15 cellular contexts compared by ENCODE assay signal in genomic region chr2:178205853-178206516, GRCh38. TPM values are rescaled to one million over a fixed set of nuclear protein-coding genes. Genes with fewer than 3 reads are reported as not detected.
DNase-seq lines count a peak whose midpoint lies in the region; ATAC-seq, FAIRE-seq and TF ChIP-seq lines count a peak whose summit lies in the region.
"Had no signal": no experiment of that assay in that cellular context is flagged by ENCODE, and none has a peak within 500 bp of the region (broad histone marks: within the 10 kb centered on the region; RNA-seq: fewer than 3 reads in every experiment).

No MANE protein-coding gene starts in this region.

- no peak for ATAC-seq in Right ventricle myocardium inferior
- ATAC-seq in GM18498 (IDR thresholded peaks at IDR 0.05; ENCODE audit: unreplicated experiment): no peak
- no peak for ATAC-seq in GM18867 (IDR thresholded peaks at IDR 0.05; ENCODE audit: unreplicated experiment)

- H2AFZ ChIP-seq in ACC112 (ENCODE audit: low read length, unreplicated experiment) (no peak overlapping the region), keratinocyte (ENCODE audit: control insufficient read depth, low read length) (no peak overlapping the region)

- H3K9ac ChIP-seq in keratinocyte (ENCODE audit: control insufficient read depth, extremely low read depth, insufficient read depth, low read length): no peak overlapping the region

- CTCF ChIA-PET in HEK293 (lab: Yijun Ruan, JAX): interaction anchor here (0.6 to 0.7 kb wide), 2 partner anchors 9 to 68 kb away, joined by 3 to 5 read pairs; no protein-coding TSS in a partner anchor

- no peaks in the 10 kb centered on the region for H3K79me2 ChIP-seq in ACC112 (ENCODE audit: control insufficient read depth, insufficient read depth, low read length, unreplicated experiment)
- H3K79me2 ChIP-seq in keratinocyte (ENCODE audit: control insufficient read depth, insufficient read depth, low read length): peaks cover 10% of the 10 kb centered on the region

- peaks cover 2% of the 10 kb centered on the region for H3K9me1 ChIP-seq in keratinocyte (ENCODE audit: control insufficient read depth, extremely low read depth, insufficient read depth, low read length)

- FAIRE-seq in keratinocyte (lab: Jason Lieb, UNC): peak; percentile 46

- no peaks in the 10 kb centered on the region for H3K9me3 ChIP-seq in HEK293 (ENCODE audit: control insufficient read depth, insufficient read depth, low read depth, low read length)
- H3K9me3 ChIP-seq in keratinocyte (ENCODE audit: control insufficient read depth, low read depth, low read length): no peaks in the 10 kb centered on the region
- H3K9me3 ChIP-seq: Peyer's patch had no signal

- TF ChIP-seq CTCF in HEK293 (tag by site-specific recombination; IDR thresholded peaks at IDR 0.05): no peak
- TF ChIP-seq CTCF in WI38 (IDR thresholded peaks at IDR 0.05; ENCODE audit: low read depth, low read length): no peak
- TF ChIP-seq CTCF in keratinocyte (optimal IDR thresholded peaks at IDR 0.05 in 1 of 3, IDR thresholded peaks at IDR 0.05 in 1 of 3, conservative IDR thresholded peaks at IDR 0.05 in 1 of 3; ENCODE audit: extremely low read depth in 1 of 3, insufficient read depth in 2 of 3, low read length in 3 of 3): no peak

- H3K4me3 ChIP-seq in ACC112 (ENCODE audit: low read depth, low read length) (no peak overlapping the region), HEK293 (ENCODE audit: low read depth, low read length) (no peak overlapping the region), WI38 (ENCODE audit: low read depth, low read length) (0 out of 2 replicates have a peak overlapping the region, but pooled peaks have one; percentile 1), keratinocyte (ENCODE audit: control insufficient read depth in 2 of 3, extremely low read depth in 1 of 3, insufficient read depth in 2 of 3, low read depth in 1 of 3, low read length in 3 of 3) (no peak overlapping the region)
- H3K4me3 ChIP-seq: Peyer's patch had no signal

- intact Hi-C loops in Right ventricle myocardium inferior (cut with DNase I): no loop called here

- H3K36me3 ChIP-seq in ACC112 (ENCODE audit: insufficient read depth, low read length) (no peaks in the 10 kb centered on the region), HEK293 (ENCODE audit: control insufficient read depth in 2 of 2, insufficient read depth in 1 of 2, low read length in 2 of 2) (no peaks in the 10 kb centered on the region), keratinocyte (ENCODE audit: control insufficient read depth in 2 of 2, extremely low read depth in 1 of 2, insufficient read depth in 2 of 2, low read length in 2 of 2) (no peaks in the 10 kb centered on the region)
- H3K36me3 ChIP-seq: Peyer's patch had no signal

- DNase-seq in keratinocyte (ENCODE audit: low read depth, low spot score) (no peak), Right ventricle myocardium inferior (ENCODE audit: missing footprints) (no peak)
- no peak for DNase-seq in activated naive CD4-positive, alpha-beta T cell treated with anti-CD3 and anti-CD28 coated beads, Interleukin-2, amount 50 U/mL, for 16 hours
- DNase-seq: activated CD4-positive, alpha-beta T cell treated with anti-CD3 and anti-CD28 coated beads, Interleukin-2, amount 50 U/mL, for 1 hour; mesendoderm; NCI-H1092; NCI-H446 treated with DMSO at 0.1 percent for 48 hours; occipital lobe; Peyer's patch; T-helper 9 cell had no signal

- H3K27ac ChIP-seq in ACC112 (ENCODE audit: low read depth, low read length) (peak overlapping the region; percentile 31; the same call in 1 of the 2 replicates), HEK293 (ENCODE audit: extremely low read depth, low read depth, low read length) (no peak overlapping the region), keratinocyte (ENCODE audit: control insufficient read depth, insufficient read depth, low read length) (no peak overlapping the region)
- H3K27ac ChIP-seq: Peyer's patch had no signal

- no peaks in the 10 kb centered on the region for H4K20me1 ChIP-seq in keratinocyte (ENCODE audit: control insufficient read depth, extremely low read depth, insufficient read depth, low read length)

- peak overlapping the region; percentile 1 for H3K4me2 ChIP-seq in keratinocyte (ENCODE audit: control insufficient read depth, extremely low read depth, insufficient read depth, low read depth, low read length)

- dilution Hi-C loops in keratinocyte (cut with MboI; ENCODE audit: extremely low pct_ligation_motif_present, low sequenced_read_pairs): no loop called here

- no peaks in the 10 kb centered on the region for H3K27me3 ChIP-seq in ACC112 (ENCODE audit: insufficient read depth, low read length)
- H3K27me3 ChIP-seq in keratinocyte (ENCODE audit: control insufficient read depth, extremely low read depth, insufficient read depth, low read length): no peaks in the 10 kb centered on the region
- H3K27me3 ChIP-seq: Peyer's patch had no signal

- peaks cover 12% of the 10 kb centered on the region for H3K4me1 ChIP-seq in ACC112 (ENCODE audit: control insufficient read depth, insufficient read depth, low read length, unreplicated experiment)
- peaks cover 10% of the 10 kb centered on the region for H3K4me1 ChIP-seq in HEK293 (ENCODE audit: control insufficient read depth, insufficient read depth, low read length)
- H3K4me1 ChIP-seq in keratinocyte (ENCODE audit: control insufficient read depth, extremely low read depth, insufficient read depth, low read length): peaks cover 11% of the 10 kb centered on the region
- H3K4me1 ChIP-seq: Peyer's patch had no signal

- POLR2A ChIA-PET in HEK293 (lab: Yijun Ruan, JAX): no interaction called here

TF ChIP-seq in HEK293, 187 proteins besides CTCF, POLR2A, EP300 and RAD21 (continues in another document):
- no peak for TF ChIP-seq PRDM2 (tag by site-specific recombination; IDR thresholded peaks at IDR 0.05; ENCODE audit: borderline replicate concordance)
- 0 out of 2 replicates have a peak, but pooled peaks have one; percentile 23 for TF ChIP-seq PRDM6 (tag by site-specific recombination; IDR thresholded peaks at IDR 0.05)

RNA-seq across cellular contexts. Expression of gene OSBPL6, which starts 11.7 kb away (rescaled TPM):
- 8.2 to 11.6 TPM (median 10.1 TPM) in 3 replicates for polyA plus RNA-seq in keratinocyte
- 5.6 TPM for polyA plus RNA-seq in keratinocyte (2011; ENCODE audit: low read depth)
- 8.1 and 11.3 TPM in 2 replicates for polyA plus RNA-seq in keratinocyte (2011; cell fraction: cytosol; rRNA removed)
- polyA plus RNA-seq in keratinocyte (2011; cell fraction: nucleus; rRNA removed): 11.0 and 11.9 TPM in 2 replicates
- polyA plus RNA-seq in keratinocyte (2012; ENCODE audit: low replicate concordance): 8.3 and 9.4 TPM in 2 replicates
- polyA minus RNA-seq in keratinocyte: 5.5 to 14.3 TPM (median 10.4 TPM) in 3 replicates
- polyA minus RNA-seq in keratinocyte (2011; cell fraction: cytosol; rRNA and poly(A)+ RNA removed): 6.3 TPM
- 8.1 and 21.3 TPM in 2 replicates for polyA minus RNA-seq in keratinocyte (2011; cell fraction: nucleus; rRNA and poly(A)+ RNA removed)
- 3.4 TPM for total RNA-seq in Right ventricle myocardium inferior
